Comparison of ENCODE assay signal across 16 cellular contexts in genomic region chr5:1663186-1663585, GRCh38.
A peak's percentile ranks its signal among the peaks of the same experiment; 100 is the strongest.
DNase-seq lines count a peak whose midpoint lies in the region; ATAC-seq and TF ChIP-seq lines count a peak whose summit lies in the region.
"Had no signal": no experiment of that assay in that cellular context is flagged by ENCODE, and none has a peak within 500 bp of the region (broad histone marks: within the 10 kb centered on the region; RNA-seq: fewer than 3 reads in every experiment).

No MANE protein-coding gene starts in this region.

- ATAC-seq in left cardiac atrium: no peak
- ATAC-seq in T-helper 17 cell: no peak
- ATAC-seq in lung (ENCODE audit: insufficient read depth, low FRiP score): no peak
- ATAC-seq: K562, Panc1, Right ventricle myocardium inferior had no signal

- no peak overlapping the region for H2AFZ ChIP-seq in mammary epithelial cell (ENCODE audit: low read depth, low read length)

- no peak overlapping the region for H3K4me3 ChIP-seq in lung
- no peak overlapping the region for H3K4me3 ChIP-seq in sigmoid colon
- no peak overlapping the region for H3K4me3 ChIP-seq in mammary epithelial cell (replicated peaks in 1 of 3; ENCODE audit: insufficient read depth in 1 of 3, low read depth in 2 of 3, low read length in 3 of 3)
- H3K4me3 ChIP-seq: K562 had no signal

- no peak for TF ChIP-seq EP300 in sigmoid colon (IDR thresholded peaks at IDR 0.05)

- H3K27ac Mint-ChIP-seq in T-helper 17 cell: no peak overlapping the region
- H3K27ac Mint-ChIP-seq in progenitor cell of endocrine pancreas: no peak overlapping the region
- H3K27ac Mint-ChIP-seq: HFFc6 had no signal

- H3K36me3 Mint-ChIP-seq in T-helper 17 cell (ENCODE audit: low read depth): peaks cover 17% of the 10 kb centered on the region
- no peaks in the 10 kb centered on the region for H3K36me3 Mint-ChIP-seq in progenitor cell of endocrine pancreas (ENCODE audit: insufficient read depth)

- dilution Hi-C loops in mammary epithelial cell (cut with HindIII; ENCODE audit: low sequenced_read_pairs): no loop called here

- no peak for TF ChIP-seq CTCF in lung (IDR thresholded peaks at IDR 0.05; ENCODE audit: control extremely low read depth, extremely low read depth)
- no peak for TF ChIP-seq CTCF in sigmoid colon (IDR thresholded peaks at IDR 0.05)
- no peak for TF ChIP-seq CTCF in progenitor cell of endocrine pancreas (IDR thresholded peaks at IDR 0.05; ENCODE audit: unreplicated experiment)
- no peak for TF ChIP-seq CTCF in mammary epithelial cell (conservative IDR thresholded peaks at IDR 0.05 in 1 of 2, IDR thresholded peaks at IDR 0.05 in 1 of 2; ENCODE audit: extremely low read depth in 1 of 2, insufficient read depth in 1 of 2, low read depth in 1 of 2, low read length in 2 of 2)

- intact Hi-C loops in cardiac septum (cut with DNase I) (no loop called here), left cardiac atrium (cut with DNase I) (no loop called here), sigmoid colon (cut with DNase I) (no loop called here), mammary epithelial cell (cut with micrococcal nuclease) (loop anchor here (10.0 kb wide), 1 partner anchor 372 kb away; no protein-coding TSS in a partner anchor)

- no TSS peak for BruUV-seq in mammary epithelial cell (replicated peaks; lab: Mats Ljungman, UMichigan)

- H3K27me3 Mint-ChIP-seq in T-helper 17 cell (peaks cover 70% of the 10 kb centered on the region), progenitor cell of endocrine pancreas (peaks cover 61% of the 10 kb centered on the region)

- H3K4me3 Mint-ChIP-seq in T-helper 17 cell (peak overlapping the region; percentile 45), progenitor cell of endocrine pancreas (ENCODE audit: low read depth) (no peak overlapping the region)
- H3K4me3 Mint-ChIP-seq: CD4-positive, CD25-positive, alpha-beta regulatory T cell; HFFc6 had no signal

- H3K79me2 ChIP-seq in mammary epithelial cell (ENCODE audit: insufficient read depth, low read length): no peaks in the 10 kb centered on the region

- CTCF ChIA-PET in mammary epithelial cell (lab: Charles Lee; ENCODE audit: low non-redundant PET): no interaction called here

- H3K9me3 ChIP-seq in T-helper 17 cell (ENCODE audit: control insufficient read depth, low read length, poor library complexity, severe bottlenecking): no peaks in the 10 kb centered on the region
- H3K9me3 ChIP-seq in lung (ENCODE audit: control insufficient read depth in 2 of 2, insufficient read depth in 1 of 2, low read length in 1 of 2): peaks cover 0 to 8% of the 10 kb centered on the region in 2 donors
- no peaks in the 10 kb centered on the region for H3K9me3 ChIP-seq in sigmoid colon
- H3K9me3 ChIP-seq in mammary epithelial cell (replicated peaks; ENCODE audit: insufficient read depth, low read length): no peaks in the 10 kb centered on the region

- H3K9ac ChIP-seq in mammary epithelial cell (ENCODE audit: insufficient read depth, low read length): no peak overlapping the region

- no peak for TF ChIP-seq POLR2A in sigmoid colon (IDR thresholded peaks at IDR 0.05)

- H4K20me1 ChIP-seq in mammary epithelial cell (ENCODE audit: insufficient read depth, low read length): no peaks in the 10 kb centered on the region

- peaks cover 21% of the 10 kb centered on the region for H3K4me1 Mint-ChIP-seq in T-helper 17 cell
- H3K4me1 Mint-ChIP-seq in progenitor cell of endocrine pancreas (ENCODE audit: low read depth): peaks cover 7% of the 10 kb centered on the region

- no peak overlapping the region for H3K4me2 ChIP-seq in mammary epithelial cell (ENCODE audit: insufficient read depth, low read depth, low read length)

- no peak overlapping the region for H3K27ac ChIP-seq in lung (ENCODE audit: low read depth in 1 of 2, low read length in 1 of 2)
- no peak overlapping the region for H3K27ac ChIP-seq in sigmoid colon
- H3K27ac ChIP-seq in mammary epithelial cell (ENCODE audit: insufficient read depth, low read depth, low read length): no peak overlapping the region

- H3K36me3 ChIP-seq in lung (ENCODE audit: control insufficient read depth in 2 of 2, insufficient read depth in 2 of 2, low read length in 2 of 2) (no peaks in the 10 kb centered on the region), sigmoid colon (no peaks in the 10 kb centered on the region), mammary epithelial cell (ENCODE audit: insufficient read depth, low read length) (no peaks in the 10 kb centered on the region)

- no peaks in the 10 kb centered on the region for H3K4me1 ChIP-seq in lung (ENCODE audit: control insufficient read depth in 2 of 2, insufficient read depth in 2 of 2, low read length in 2 of 2)
- peaks cover 0 to 16% (median 10%) of the 10 kb centered on the region in 4 donors for H3K4me1 ChIP-seq in sigmoid colon
- no peaks in the 10 kb centered on the region for H3K4me1 ChIP-seq in mammary epithelial cell (ENCODE audit: insufficient read depth, low read length)

- in situ Hi-C loops in mammary epithelial cell (cut with MboI; ENCODE audit: low sequenced_read_pairs in 2 of 2): no loop called here

- DNase-seq in cardiac septum (ENCODE audit: low spot score) (peak; percentile 39), left cardiac atrium (no peak), T-helper 17 cell (no peak), lung (ENCODE audit: low spot score) (peak; percentile 24), sigmoid colon (peak; percentile 30), HuH-7.5 (ENCODE audit: low spot score) (no peak), progenitor cell of endocrine pancreas (ENCODE audit: low spot score, unreplicated experiment) (no peak), mammary epithelial cell (no peak)
- DNase-seq: AML-193; CD4-positive, CD25-positive, alpha-beta regulatory T cell; DMS79; HFFc6; NCI-H446 treated with DMSO at 0.1 percent for 48 hours had no signal

- no peaks in the 10 kb centered on the region for H3K9me3 Mint-ChIP-seq in progenitor cell of endocrine pancreas (ENCODE audit: low read depth)
- H3K9me3 Mint-ChIP-seq: HFFc6 had no signal

- H3K27me3 ChIP-seq in lung (ENCODE audit: control insufficient read depth, insufficient read depth) (no peaks in the 10 kb centered on the region), sigmoid colon (peaks cover 28 to 85% (median 51%) of the 10 kb centered on the region in 3 donors), mammary epithelial cell (ENCODE audit: insufficient read depth, low read length) (peaks cover 11% of the 10 kb centered on the region)

- WGBS in lung, 2 donors: 77 to 91% methylated on average over 13 of the region's 13 CpGs
- WGBS in sigmoid colon, 2 donors: 72 to 85% methylated on average over 13 of the region's 13 CpGs
- 87% methylated on average over 12 of the region's 13 CpGs for WGBS in mammary epithelial cell (ENCODE audit: low coverage, missing lambda C conversion rate)

Comparison
In these comparisons a context has a peak if more than half of its experiments do, and no peak if none do; other contexts are left out.
1. DNase-seq: peak in cardiac septum (single experiment), lung (single experiment) and sigmoid colon (single experiment); none in left cardiac atrium (single experiment), T-helper 17 cell (0 of 3), HuH-7.5 (single experiment), progenitor cell of endocrine pancreas (single experiment) and mammary epithelial cell (single experiment).